19 cellular contexts compared by ENCODE assay signal in genomic region chr5:176693477-176693851, GRCh38. TPM values are rescaled to one million over a fixed set of nuclear protein-coding genes. Genes with fewer than 3 reads are reported as not detected.
DNase-seq lines count a peak whose midpoint lies in the region; ATAC-seq and TF ChIP-seq lines count a peak whose summit lies in the region.
"Had no signal": no experiment of that assay in that cellular context is flagged by ENCODE, and none has a peak within 500 bp of the region (broad histone marks: within the 10 kb centered on the region; RNA-seq: fewer than 3 reads in every experiment).

No MANE protein-coding gene starts in this region.

- TF ChIP-seq POLR2A in suprapubic skin (IDR thresholded peaks at IDR 0.05), result no peak

- no peak for TF ChIP-seq EP300 in suprapubic skin (IDR thresholded peaks at IDR 0.05)

- peaks cover 0 to 79% of the 10 kb centered on the region in 2 donors for H3K27me3 ChIP-seq in tibial artery
- peaks cover 68% of the 10 kb centered on the region for H3K27me3 ChIP-seq in suprapubic skin
- H3K27me3 ChIP-seq: body of pancreas had no signal

- H3K4me3 ChIP-seq in SK-N-MC, result peak overlapping the region; percentile 59
- H3K4me3 ChIP-seq in tibial artery, result no peak overlapping the region
- H3K4me3 ChIP-seq in suprapubic skin, result no peak overlapping the region
- H3K4me3 ChIP-seq: body of pancreas, dorsolateral prefrontal cortex, esophagus muscularis mucosa, heart left ventricle, smooth muscle cell had no signal

- WGBS in suprapubic skin, result 24% methylated on average over 13 of the region's 13 CpGs

- DNase-seq in AML-193 (lab: John Stamatoyannopoulos, UW) (peak; percentile 16 to 20), HT-29 (ENCODE audit: low spot score) (peak; percentile 78), SK-N-MC (ENCODE audit: low read depth, low spot score) (no peak), left colon (peak; percentile 34 to 46), tibial artery (no peak), suprapubic skin (ENCODE audit: low spot score in 2 of 2) (no peak), left cardiac atrium (no peak)
- DNase-seq: activated CD4-positive, alpha-beta T cell treated with anti-CD3 and anti-CD28 coated beads, Interleukin-2, amount 10 ng/mL, durations not matched to agents 7 days and 5 days; activated naive CD4-positive, alpha-beta T cell treated with anti-CD3 and anti-CD28 coated beads, Interleukin-2, amount 50 U/mL, for 16 hours; activated T-cell treated with anti-CD3 and anti-CD28 coated beads for 4 hours; dorsolateral prefrontal cortex; HCEC 1CT; NCI-H1436 had no signal

- no peaks in the 10 kb centered on the region for H3K4me1 ChIP-seq in tibial artery
- peaks cover 15% of the 10 kb centered on the region for H3K4me1 ChIP-seq in suprapubic skin

- H3K9me3 ChIP-seq in SK-N-MC (ENCODE audit: low read depth, low read length), result no peaks in the 10 kb centered on the region
- H3K9me3 ChIP-seq in tibial artery, result no peaks in the 10 kb centered on the region
- H3K9me3 ChIP-seq in suprapubic skin, result no peaks in the 10 kb centered on the region
- H3K9me3 ChIP-seq: body of pancreas, heart left ventricle had no signal

- no peak overlapping the region for H3K9ac ChIP-seq in SK-N-MC (ENCODE audit: insufficient read length)

- no peaks in the 10 kb centered on the region for H3K36me3 ChIP-seq in SK-N-MC (ENCODE audit: insufficient read depth, low read length)
- no peaks in the 10 kb centered on the region for H3K36me3 ChIP-seq in tibial artery
- H3K36me3 ChIP-seq in suprapubic skin, result no peaks in the 10 kb centered on the region
- H3K36me3 ChIP-seq: esophagus muscularis mucosa, heart left ventricle had no signal

- TF ChIP-seq CTCF in tibial artery (IDR thresholded peaks at IDR 0.05) (no peak), suprapubic skin (IDR thresholded peaks at IDR 0.05) (no peak)

- intact Hi-C loops in left colon (cut with DNase I, micrococcal nuclease) (no loop called here), tibial artery (cut with DNase I; ENCODE audit: low total_unique reads) (no loop called here), left cardiac atrium (cut with DNase I) (no loop called here)

- ATAC-seq in left colon (peak; percentile 70), GM19351 (IDR thresholded peaks at IDR 0.05; ENCODE audit: unreplicated experiment) (no peak), left cardiac atrium (no peak)
- ATAC-seq: body of pancreas; stimulated activated memory B cell treated with anti-CD40 and anti-IgM and Interleukin-4, amounts not matched to agents 10 μg/mL and 1 μg/mL and 100 μg/mL, for 72 hours had no signal

- H3K27ac ChIP-seq in SK-N-MC (no peak overlapping the region), tibial artery (no peak overlapping the region), suprapubic skin (no peak overlapping the region)
- H3K27ac ChIP-seq: body of pancreas, dorsolateral prefrontal cortex, esophagus muscularis mucosa, heart left ventricle had no signal

RNA-seq across cellular contexts. Expression of gene TSPAN17, which starts 46.2 kb away (rescaled TPM):
- 25.6 and 34.2 TPM in 2 replicates for total RNA-seq in HT-29 (2014; rRNA removed; shearing (Covaris generic))
- 10 to 100 TPM; 34.8 to 37.2 TPM for total RNA-seq in left colon
- 10 to 100 TPM; 14.6 to 22.3 (median 17.7) TPM for total RNA-seq in suprapubic skin
- 10 to 100 TPM; 21.2 to 25.6 TPM for total RNA-seq in left cardiac atrium

Comparison
In these comparisons a context has a peak if more than half of its experiments do, and no peak if none do; other contexts are left out.
1. DNase-seq: peak in AML-193 (2 of 2), HT-29 (single experiment) and left colon (2 of 2); none in SK-N-MC (single experiment), tibial artery (0 of 2), suprapubic skin (0 of 2) and left cardiac atrium (single experiment).